10 cellular contexts compared by ENCODE assay signal in the genomic region with DNA sequence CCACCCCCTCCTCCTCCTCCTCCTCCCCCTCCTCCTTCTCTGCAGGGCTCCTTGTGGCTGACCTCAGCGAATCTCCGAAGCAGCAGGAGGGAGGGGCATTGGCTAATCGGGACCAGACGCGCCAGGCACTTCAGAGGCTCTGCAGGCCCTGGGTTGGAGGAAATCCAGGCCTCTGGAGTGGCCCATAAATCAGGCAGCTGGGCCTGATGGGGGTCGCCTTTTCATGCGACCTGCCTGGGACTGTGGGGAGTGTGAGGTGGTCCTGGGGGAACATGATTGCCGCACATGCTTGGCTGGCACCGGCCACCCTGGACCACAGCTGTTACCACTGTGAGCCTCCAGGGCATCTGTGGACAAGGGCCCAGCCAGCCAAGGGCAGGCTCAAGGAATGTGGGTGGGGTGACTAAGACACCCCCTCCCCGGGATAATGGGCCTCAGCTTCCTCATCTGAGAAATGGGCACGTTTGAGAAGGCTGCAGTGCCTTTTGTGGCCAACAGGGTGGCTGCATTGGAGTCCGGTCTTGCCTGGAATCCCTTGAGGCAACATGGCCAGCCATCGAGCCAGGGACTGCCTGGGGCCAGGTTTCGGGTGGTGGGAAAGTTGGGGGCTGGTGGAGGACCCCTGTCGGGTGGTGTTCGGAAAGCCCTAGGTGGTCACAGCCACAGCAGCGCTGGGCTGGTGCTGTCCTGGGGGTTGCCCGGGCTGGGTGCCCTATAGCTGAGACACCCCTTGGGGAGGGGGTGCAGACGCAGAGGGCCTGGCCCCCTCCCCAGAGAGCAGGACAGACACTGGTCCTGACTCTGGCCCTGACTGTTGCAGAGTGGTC. TPM values are rescaled to one million over a fixed set of nuclear protein-coding genes. Genes with fewer than 3 reads are reported as not detected.
DNase-seq lines count a peak whose midpoint lies in the region; ATAC-seq and TF ChIP-seq lines count a peak whose summit lies in the region.
"Had no signal": no experiment of that assay in that cellular context is flagged by ENCODE, and none has a peak within 500 bp of the region (broad histone marks: within the 10 kb centered on the region; RNA-seq: fewer than 3 reads in every experiment).

No MANE protein-coding gene starts in this region.

- H3K4me3 ChIP-seq in ovary, result no peak overlapping the region
- no peak overlapping the region for H3K4me3 ChIP-seq in suprapubic skin
- no peak overlapping the region for H3K4me3 ChIP-seq in OCI-LY7 (ENCODE audit: low read depth, low read length, poor library complexity, severe bottlenecking)
- H3K4me3 ChIP-seq: upper lobe of left lung had no signal

- no peak overlapping the region for H3K27ac ChIP-seq in ovary
- H3K27ac ChIP-seq in suprapubic skin, result no peak overlapping the region
- H3K27ac ChIP-seq in OCI-LY7 (ENCODE audit: low read depth, low read length, poor library complexity, severe bottlenecking), result no peak overlapping the region
- H3K27ac ChIP-seq: neutrophil, upper lobe of left lung had no signal

- BruUV-seq in OCI-LY7 (replicated peaks; lab: Mats Ljungman, UMichigan), result no TSS peak

- no peak for ATAC-seq in GM21717 (IDR thresholded peaks at IDR 0.05; ENCODE audit: unreplicated experiment)

- TF ChIP-seq POLR2A in erythroblast (IDR thresholded peaks at IDR 0.05; ENCODE audit: low read length) (no peak), ovary (IDR thresholded peaks at IDR 0.05) (no peak), suprapubic skin (IDR thresholded peaks at IDR 0.05) (no peak)

- no peaks in the 10 kb centered on the region for H3K9me3 ChIP-seq in ovary
- no peaks in the 10 kb centered on the region for H3K9me3 ChIP-seq in suprapubic skin
- H3K9me3 ChIP-seq in OCI-LY7 (ENCODE audit: low read length), result no peaks in the 10 kb centered on the region
- H3K9me3 ChIP-seq: neutrophil, upper lobe of left lung had no signal

- H3K4me1 ChIP-seq in ovary (ENCODE audit: insufficient read depth) (peaks cover 8% of the 10 kb centered on the region), suprapubic skin (peaks cover 15% of the 10 kb centered on the region), OCI-LY7 (ENCODE audit: insufficient read depth, low read length, poor library complexity, severe bottlenecking) (no peaks in the 10 kb centered on the region)

- CTCF ChIA-PET in OCI-LY7 (lab: Charles Lee; ENCODE audit: unreplicated experiment), result no interaction called here

- H3K36me3 ChIP-seq in ovary (no peaks in the 10 kb centered on the region), suprapubic skin (no peaks in the 10 kb centered on the region), OCI-LY7 (ENCODE audit: insufficient read depth, low read length) (no peaks in the 10 kb centered on the region)
- H3K36me3 ChIP-seq: neutrophil had no signal

- TF ChIP-seq CTCF in GM12872 (IDR thresholded peaks at IDR 0.05; ENCODE audit: insufficient read depth, low read depth, low read length), result peak; percentile 70
- TF ChIP-seq CTCF in ovary (IDR thresholded peaks at IDR 0.05), result no peak
- TF ChIP-seq CTCF in suprapubic skin (IDR thresholded peaks at IDR 0.05), result no peak
- TF ChIP-seq CTCF in OCI-LY7 (conservative IDR thresholded peaks at IDR 0.05; ENCODE audit: low read length), result no peak; the same call in 1 of the 2 replicates

- POLR2A ChIA-PET in OCI-LY7 (lab: Charles Lee), result no interaction called here

- no peaks in the 10 kb centered on the region for H4K20me1 ChIP-seq in OCI-LY7 (ENCODE audit: insufficient read depth, low read length)

- H3K4me2 ChIP-seq in OCI-LY7 (ENCODE audit: low read length), result no peak overlapping the region

- no peaks in the 10 kb centered on the region for H3K9me2 ChIP-seq in OCI-LY7 (ENCODE audit: insufficient read depth, low read length)

- intact Hi-C loops in ovary (cut with DNase I) (no loop called here), OCI-LY7 (cut with micrococcal nuclease; ENCODE audit: unreplicated experiment) (loop anchor here (2.0 kb wide), 1 partner anchor 42 kb away; no protein-coding TSS in a partner anchor)

- WGBS in ovary, 3 donors, result 43 to 44% (median 44%) methylated on average over 17 to 19 of the region's 19 CpGs
- WGBS in suprapubic skin, result 22% methylated on average over 6 of the region's 19 CpGs

- DNase-seq in NCI-H226, result peak; percentile 68
- DNase-seq in erythroblast (lab: John Stamatoyannopoulos, UW), result peak; percentile 81 to 82
- peak in 3 of 5 donors; percentile 51 to 69 (median 66) for DNase-seq in ovary
- no peak for DNase-seq in suprapubic skin (ENCODE audit: low spot score in 2 of 2)
- no peak for DNase-seq in Ammon's horn (ENCODE audit: low spot score)
- no peak for DNase-seq in OCI-LY7 (ENCODE audit: low spot score)

- TF ChIP-seq EP300 in ovary (IDR thresholded peaks at IDR 0.05), result no peak
- TF ChIP-seq EP300 in suprapubic skin (IDR thresholded peaks at IDR 0.05), result no peak

- H2AFZ ChIP-seq in OCI-LY7 (ENCODE audit: low read length), result no peak overlapping the region

- H3K27me3 ChIP-seq in ovary, result no peaks in the 10 kb centered on the region
- H3K27me3 ChIP-seq in suprapubic skin, result no peaks in the 10 kb centered on the region
- H3K27me3 ChIP-seq: neutrophil, upper lobe of left lung had no signal

- no peaks in the 10 kb centered on the region for H3K79me2 ChIP-seq in OCI-LY7 (ENCODE audit: insufficient read depth, low read depth, low read length)

RNA-seq across cellular contexts. Expression of a gene that starts 12.0 kb away (rescaled TPM):
- total RNA-seq in ovary (10 to 100 TPM in 3 of 7 donors, 1 to 10 TPM in 4; 1.4 to 16.8 (median 6.4) TPM), suprapubic skin (1 to 10 TPM; 2.1 to 6.1 (median 4.6) TPM), OCI-LY7 (2022) (not detected in 2 replicates)
- 1 to 10 TPM in 1 of 2 donors, under 1 TPM in 1; 0.32 to 5.3 TPM for polyA plus RNA-seq in ovary
- not detected in 2 replicates for total RNA-seq in OCI-LY7 (2014; rRNA removed; shearing (Covaris generic))

Comparison
In these comparisons a context has a peak if more than half of its experiments do, and no peak if none do; other contexts are left out.
1. DNase-seq: peak in NCI-H226 (single experiment), erythroblast (2 of 2) and ovary (3 of 5); none in suprapubic skin (0 of 2), Ammon's horn (single experiment) and OCI-LY7 (single experiment).